9 cellular contexts compared by ENCODE assay signal in genomic region chr2:33484042-33484621, GRCh38. TPM values are rescaled to one million over a fixed set of nuclear protein-coding genes. Genes with fewer than 3 reads are reported as not detected.
DNase-seq lines count a peak whose midpoint lies in the region; ATAC-seq and TF ChIP-seq lines count a peak whose summit lies in the region.
"Had no signal": no experiment of that assay in that cellular context is flagged by ENCODE, and none has a peak within 500 bp of the region (broad histone marks: within the 10 kb centered on the region; RNA-seq: fewer than 3 reads in every experiment).

No MANE protein-coding gene starts in this region.

- in situ Hi-C loops in GM13976 (cut with MboI; ENCODE audit: low sequenced_read_pairs, unreplicated experiment) = no loop called here

- peak; percentile 27 for ATAC-seq in HG02870 (IDR thresholded peaks at IDR 0.05; ENCODE audit: unreplicated experiment)
- ATAC-seq in HG02588 (IDR thresholded peaks at IDR 0.05; ENCODE audit: unreplicated experiment) = no peak
- ATAC-seq in GM21367 (IDR thresholded peaks at IDR 0.05; ENCODE audit: unreplicated experiment) = no peak
- ATAC-seq: A549 had no signal

- no peaks in the 10 kb centered on the region for H3K36me3 ChIP-seq in skeletal muscle tissue (ENCODE audit: control insufficient read depth in 3 of 3, insufficient read depth in 3 of 3, low read length in 3 of 3)

- H3K36me3 Mint-ChIP-seq in activated CD4-positive, alpha-beta T cell treated with anti-CD3 and anti-CD28 coated beads, Interleukin-2, amount 10 ng/mL, durations not matched to agents 24 days and 14 days (ENCODE audit: low read depth) = peaks cover 15% of the 10 kb centered on the region
- peaks cover 28% of the 10 kb centered on the region for H3K36me3 Mint-ChIP-seq in activated T-helper 2 cell treated with anti-CD3 and anti-CD28 coated beads, Interferon-gamma antibody, Interleukin-2, Interleukin-4, amounts not matched to agents 10 μg/mL and 5 μg/mL and 100 μg/mL, durations not matched to agents 14 hours and 24 hours and 36 hours (ENCODE audit: low read depth)

- peaks cover 18% of the 10 kb centered on the region for H3K4me1 Mint-ChIP-seq in activated CD4-positive, alpha-beta T cell treated with anti-CD3 and anti-CD28 coated beads, Interleukin-2, amount 10 ng/mL, durations not matched to agents 24 days and 14 days
- peaks cover 29% of the 10 kb centered on the region for H3K4me1 Mint-ChIP-seq in activated T-helper 2 cell treated with anti-CD3 and anti-CD28 coated beads, Interferon-gamma antibody, Interleukin-2, Interleukin-4, amounts not matched to agents 10 μg/mL and 5 μg/mL and 100 μg/mL, durations not matched to agents 14 hours and 24 hours and 36 hours (ENCODE audit: low read depth)

- no peak overlapping the region for H3K4me3 Mint-ChIP-seq in activated CD4-positive, alpha-beta T cell treated with anti-CD3 and anti-CD28 coated beads, Interleukin-2, amount 10 ng/mL, durations not matched to agents 24 days and 14 days
- peak overlapping the region; percentile 13 for H3K4me3 Mint-ChIP-seq in activated T-helper 2 cell treated with anti-CD3 and anti-CD28 coated beads, Interferon-gamma antibody, Interleukin-2, Interleukin-4, amounts not matched to agents 10 μg/mL and 5 μg/mL and 100 μg/mL, durations not matched to agents 14 hours and 24 hours and 36 hours (ENCODE audit: low read depth)

- no peak for DNase-seq in activated CD4-positive, alpha-beta T cell treated with anti-CD3 and anti-CD28 coated beads, Interleukin-2, amount 10 ng/mL, durations not matched to agents 24 days and 14 days
- no peak for DNase-seq in activated CD4-positive, alpha-beta T cell treated with anti-CD3 and anti-CD28 coated beads, Interleukin-2, amount 50 U/mL, for 48 hours
- DNase-seq in activated T-helper 2 cell treated with anti-CD3 and anti-CD28 coated beads, Interferon-gamma antibody, Interleukin-2, Interleukin-4, amounts not matched to agents 10 μg/mL and 5 μg/mL and 100 μg/mL, durations not matched to agents 14 hours and 24 hours and 36 hours (ENCODE audit: low spot score) = no peak
- no peak for DNase-seq in GM13976 (ENCODE audit: low spot score)

- H3K27ac ChIP-seq in skeletal muscle tissue (ENCODE audit: low read depth, low read length) = peak overlapping the region; percentile 54
- H3K27ac ChIP-seq: A549 had no signal

- no peak overlapping the region for H3K9ac ChIP-seq in skeletal muscle tissue (ENCODE audit: low read depth in 1 of 3, low read length in 3 of 3)

- H3K27me3 ChIP-seq in skeletal muscle tissue (ENCODE audit: control insufficient read depth in 3 of 3, insufficient read depth in 3 of 3, low read length in 3 of 3) = no peaks in the 10 kb centered on the region

- TF ChIP-seq CTCF in GM13976 (IDR thresholded peaks at IDR 0.05; ENCODE audit: borderline replicate concordance, control extremely low read depth, extremely low read depth, insufficient read depth, missing control alignments) = no peak

- H3K4me3 ChIP-seq in skeletal muscle tissue (ENCODE audit: low read length in 3 of 3) = no peak overlapping the region
- H3K4me3 ChIP-seq: A549 had no signal

- intact Hi-C loops in activated CD4-positive, alpha-beta T cell treated with anti-CD3 and anti-CD28 coated beads, Interleukin-2, amount 10 ng/mL, durations not matched to agents 24 days and 14 days (cut with micrococcal nuclease) = loop anchor here (1.0 kb wide), 1 partner anchor 8 kb away; the partner anchor contains the start of gene RASGRP3
- intact Hi-C loops in activated T-helper 2 cell treated with anti-CD3 and anti-CD28 coated beads, Interferon-gamma antibody, Interleukin-2, Interleukin-4, amounts not matched to agents 10 μg/mL and 5 μg/mL and 100 μg/mL, durations not matched to agents 14 hours and 24 hours and 36 hours (cut with micrococcal nuclease) = loop anchor here (1.0 kb wide), 1 partner anchor 8 kb away; the partner anchor contains the start of gene RASGRP3

- H3K9me3 ChIP-seq in skeletal muscle tissue (ENCODE audit: control insufficient read depth in 3 of 3, low read length in 3 of 3) = no peaks in the 10 kb centered on the region

- peaks cover 12 to 41% (median 26%) of the 10 kb centered on the region in 3 donors for H3K4me1 ChIP-seq in skeletal muscle tissue (ENCODE audit: control insufficient read depth in 3 of 3, insufficient read depth in 3 of 3, low read length in 3 of 3)
- H3K4me1 ChIP-seq: A549 had no signal

- peaks cover 10% of the 10 kb centered on the region for H3K9me3 Mint-ChIP-seq in activated CD4-positive, alpha-beta T cell treated with anti-CD3 and anti-CD28 coated beads, Interleukin-2, amount 10 ng/mL, durations not matched to agents 24 days and 14 days
- H3K9me3 Mint-ChIP-seq in activated T-helper 2 cell treated with anti-CD3 and anti-CD28 coated beads, Interferon-gamma antibody, Interleukin-2, Interleukin-4, amounts not matched to agents 10 μg/mL and 5 μg/mL and 100 μg/mL, durations not matched to agents 14 hours and 24 hours and 36 hours = peaks cover 11% of the 10 kb centered on the region

- peak overlapping the region; percentile 29 for H3K27ac Mint-ChIP-seq in activated CD4-positive, alpha-beta T cell treated with anti-CD3 and anti-CD28 coated beads, Interleukin-2, amount 10 ng/mL, durations not matched to agents 24 days and 14 days
- peak overlapping the region; percentile 62 for H3K27ac Mint-ChIP-seq in activated T-helper 2 cell treated with anti-CD3 and anti-CD28 coated beads, Interferon-gamma antibody, Interleukin-2, Interleukin-4, amounts not matched to agents 10 μg/mL and 5 μg/mL and 100 μg/mL, durations not matched to agents 14 hours and 24 hours and 36 hours

- H3K27me3 Mint-ChIP-seq in activated CD4-positive, alpha-beta T cell treated with anti-CD3 and anti-CD28 coated beads, Interleukin-2, amount 10 ng/mL, durations not matched to agents 24 days and 14 days = no peaks in the 10 kb centered on the region
- H3K27me3 Mint-ChIP-seq in activated T-helper 2 cell treated with anti-CD3 and anti-CD28 coated beads, Interferon-gamma antibody, Interleukin-2, Interleukin-4, amounts not matched to agents 10 μg/mL and 5 μg/mL and 100 μg/mL, durations not matched to agents 14 hours and 24 hours and 36 hours (ENCODE audit: low read depth) = peaks cover 4% of the 10 kb centered on the region

RNA-seq across cellular contexts. Expression of gene RASGRP3, which starts 7.7 kb away (rescaled TPM):
- total RNA-seq in activated CD4-positive, alpha-beta T cell treated with anti-CD3 and anti-CD28 coated beads, Interleukin-2, amount 10 ng/mL, durations not matched to agents 24 days and 14 days = 3.3 and 5.3 TPM in 2 replicates
- total RNA-seq in activated T-helper 2 cell treated with anti-CD3 and anti-CD28 coated beads, Interferon-gamma antibody, Interleukin-2, Interleukin-4, amounts not matched to agents 10 μg/mL and 5 μg/mL and 100 μg/mL, durations not matched to agents 14 hours and 24 hours and 36 hours = 1.5 and 2.5 TPM in 2 replicates
- total RNA-seq in skeletal muscle tissue = 49.1 TPM
